Comparison of ENCODE assay signal across 1 cellular context in genomic region chr4:52648836-52649235, GRCh38.
TF ChIP-seq lines count a peak whose summit lies in the region.

No MANE protein-coding gene starts in this region.

TF ChIP-seq in GM12878, 131 proteins besides CTCF, POLR2A, EP300 and RAD21:
- TF ChIP-seq CBX3 (IDR thresholded peaks at IDR 0.05; ENCODE audit: borderline replicate concordance, low read depth) (no peak), EED (IDR thresholded peaks at IDR 0.05; ENCODE audit: low read depth) (0 out of 2 replicates have a peak, but pooled peaks have one; percentile 35), RUNX3 (IDR thresholded peaks at IDR 0.05; ENCODE audit: low read length) (peak; percentile 63)
